Comparison of ENCODE assay signal across 8 cellular contexts in the genomic region with DNA sequence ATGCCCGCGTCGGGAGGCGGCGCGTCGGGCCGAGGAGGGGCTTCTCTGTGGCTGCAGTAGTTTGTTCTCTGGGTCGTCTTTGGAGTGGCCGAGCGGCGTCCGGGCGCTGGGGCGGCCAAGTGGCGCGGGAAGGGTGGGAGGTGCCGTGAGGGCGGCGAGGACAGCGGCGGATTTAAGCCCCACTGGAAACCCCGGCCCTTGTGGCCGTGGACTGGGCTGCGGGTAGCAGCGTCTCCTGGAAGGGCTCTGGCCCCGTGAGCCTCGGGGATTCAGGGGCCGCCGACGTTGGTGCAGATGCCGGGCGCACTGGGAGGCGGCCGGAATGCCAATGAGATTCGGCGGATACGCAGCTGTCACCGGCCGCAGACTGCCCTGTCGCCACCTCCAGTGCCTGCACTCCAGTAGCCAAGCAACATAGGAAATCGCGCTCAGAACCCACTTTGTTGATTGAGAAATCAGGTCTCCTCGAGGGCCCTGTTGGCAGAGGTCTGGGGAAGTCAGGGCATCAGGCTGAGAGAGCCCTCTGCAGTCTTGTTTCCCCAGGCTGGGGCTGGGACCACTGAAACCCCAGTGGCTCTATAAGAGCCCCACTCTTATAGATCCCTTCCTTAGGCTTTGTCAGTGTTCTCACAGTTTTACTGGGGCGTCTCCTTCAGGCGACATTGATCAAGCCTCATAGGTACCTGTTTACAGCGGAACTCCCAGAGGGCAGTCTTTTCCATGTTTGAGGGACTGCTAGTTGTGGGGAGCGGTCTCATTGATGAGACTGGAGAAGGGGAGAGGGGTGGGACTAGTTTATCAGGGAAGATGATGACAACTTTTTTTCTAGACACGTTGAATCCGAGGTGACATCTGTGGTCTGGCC. TPM values are rescaled to one million over a fixed set of nuclear protein-coding genes. Genes with fewer than 3 reads are reported as not detected.
DNase-seq lines count a peak whose midpoint lies in the region; TF ChIP-seq lines count a peak whose summit lies in the region.

No MANE protein-coding gene starts in this region.

- peaks cover 50% of the 10 kb centered on the region for H3K79me2 ChIP-seq in hepatocyte

- H3K9me2 ChIP-seq in hepatocyte (replicated peaks; ENCODE audit: insufficient read depth), result no peaks in the 10 kb centered on the region

- peak overlapping the region; percentile 98 for H3K27ac Mint-ChIP-seq in HFFc6

- no peak for TF ChIP-seq CTCF in HFFc6 (IDR thresholded peaks at IDR 0.05)
- TF ChIP-seq CTCF in hepatocyte (IDR thresholded peaks at IDR 0.05; ENCODE audit: poor library complexity), result no peak
- no peak for TF ChIP-seq CTCF in retinal pigment epithelial cell (conservative IDR thresholded peaks at IDR 0.05; ENCODE audit: low read depth, low read length)

- H3K4me2 ChIP-seq in hepatocyte, result peak overlapping the region; percentile 92

- H3K9me3 Mint-ChIP-seq in HFFc6, result no peaks in the 10 kb centered on the region

- no peaks in the 10 kb centered on the region for H3K27me3 ChIP-seq in hepatocyte

- H4K20me1 ChIP-seq in hepatocyte (ENCODE audit: insufficient read depth, poor library complexity, severe bottlenecking), result peaks cover 16% of the 10 kb centered on the region

- peaks cover 31% of the 10 kb centered on the region for H3K36me3 Mint-ChIP-seq in HFFc6 (ENCODE audit: low read depth)

- WGBS in hepatocyte (ENCODE audit: low lambda C conversion rate, missing lambda C conversion rate), result 6% methylated on average over 39 of the region's 50 CpGs

- peaks cover 13% of the 10 kb centered on the region for H3K27me3 Mint-ChIP-seq in HFFc6 (ENCODE audit: insufficient read depth)

- DNase-seq in SIG-M5 treated with dmso at 0.1 percent for 504 hours (lab: John Stamatoyannopoulos, UW; ENCODE audit: unreplicated experiment) (peak; percentile 69), SIG-M5 (lab: John Stamatoyannopoulos, UW) (no peak), HFFc6 (peak; percentile 17), NCI-H69 (lab: John Stamatoyannopoulos, UW) (peak; percentile 61), amniotic stem cell (lab: John Stamatoyannopoulos, UW) (peak; percentile 19), hepatocyte (ENCODE audit: low spot score) (peak; percentile 65), retinal pigment epithelial cell (ENCODE audit: low read depth) (no peak), ureter (ENCODE audit: low spot score) (no peak)

- H3K4me1 Mint-ChIP-seq in HFFc6 (ENCODE audit: low read depth), result peaks cover 62% of the 10 kb centered on the region

- H3K4me3 Mint-ChIP-seq in HFFc6, result peak overlapping the region; percentile 97

- no peaks in the 10 kb centered on the region for H3K9me3 ChIP-seq in hepatocyte (ENCODE audit: low read depth)

- peak overlapping the region; percentile 30 for H2AFZ ChIP-seq in hepatocyte

- H3K4me1 ChIP-seq in hepatocyte (ENCODE audit: insufficient read depth), result peaks cover 24% of the 10 kb centered on the region

- H3K27ac ChIP-seq in hepatocyte, result peak overlapping the region; percentile 96

- H3K36me3 ChIP-seq in hepatocyte (replicated peaks; ENCODE audit: insufficient read depth, low read depth), result no peaks in the 10 kb centered on the region

- H3K4me3 ChIP-seq in hepatocyte (peak overlapping the region; percentile 57), retinal pigment epithelial cell (ENCODE audit: low read length) (peak overlapping the region; percentile 77)

RNA-seq across cellular contexts. Expression of a gene that starts 0.6 kb away (rescaled TPM):
- 10 to 100 TPM; 10.5 to 15.9 (median 13.6) TPM for total RNA-seq in HFFc6 (2021; fragmentation: NEBNext Ultra II Directional; extraction: Animal tissue kit (Norgen Biotek cat#: 25700))
- total RNA-seq in hepatocyte (15.5 and 17.8 TPM in 2 replicates), ureter (11.2 TPM)
- 7.4 and 8.8 TPM in 2 replicates for polyA plus RNA-seq in hepatocyte

RNA-seq across cellular contexts. Expression of a gene that starts 12.0 kb away (rescaled TPM):
- total RNA-seq in HFFc6 (2021; fragmentation: NEBNext Ultra II Directional; extraction: Animal tissue kit (Norgen Biotek cat#: 25700)), result 10 to 100 TPM; 14.6 to 19.1 (median 15.9) TPM
- 29.7 and 30.9 TPM in 2 replicates for total RNA-seq in hepatocyte
- 36.3 and 38.1 TPM in 2 replicates for polyA plus RNA-seq in hepatocyte
- total RNA-seq in ureter, result 30.8 TPM

RNA-seq across cellular contexts. Expression of a gene that starts 58.7 kb away (rescaled TPM):
- 1 to 10 TPM; 4.1 to 5.9 (median 5.0) TPM for total RNA-seq in HFFc6 (2021; fragmentation: NEBNext Ultra II Directional; extraction: Animal tissue kit (Norgen Biotek cat#: 25700))
- 7.3 and 11.2 TPM in 2 replicates for total RNA-seq in hepatocyte
- polyA plus RNA-seq in hepatocyte, result 7.3 and 11.9 TPM in 2 replicates
- 14.6 TPM for total RNA-seq in ureter

Comparison
In these comparisons a context has a peak if more than half of its experiments do, and no peak if none do; other contexts are left out.
1. DNase-seq: peak in SIG-M5 treated with dmso at 0.1 percent for 504 hours (single experiment), HFFc6 (single experiment), NCI-H69 (single experiment), amniotic stem cell (single experiment) and hepatocyte (single experiment); none in SIG-M5 (single experiment), retinal pigment epithelial cell (single experiment) and ureter (single experiment).